9 cellular contexts compared by ENCODE assay signal in the genomic region with DNA sequence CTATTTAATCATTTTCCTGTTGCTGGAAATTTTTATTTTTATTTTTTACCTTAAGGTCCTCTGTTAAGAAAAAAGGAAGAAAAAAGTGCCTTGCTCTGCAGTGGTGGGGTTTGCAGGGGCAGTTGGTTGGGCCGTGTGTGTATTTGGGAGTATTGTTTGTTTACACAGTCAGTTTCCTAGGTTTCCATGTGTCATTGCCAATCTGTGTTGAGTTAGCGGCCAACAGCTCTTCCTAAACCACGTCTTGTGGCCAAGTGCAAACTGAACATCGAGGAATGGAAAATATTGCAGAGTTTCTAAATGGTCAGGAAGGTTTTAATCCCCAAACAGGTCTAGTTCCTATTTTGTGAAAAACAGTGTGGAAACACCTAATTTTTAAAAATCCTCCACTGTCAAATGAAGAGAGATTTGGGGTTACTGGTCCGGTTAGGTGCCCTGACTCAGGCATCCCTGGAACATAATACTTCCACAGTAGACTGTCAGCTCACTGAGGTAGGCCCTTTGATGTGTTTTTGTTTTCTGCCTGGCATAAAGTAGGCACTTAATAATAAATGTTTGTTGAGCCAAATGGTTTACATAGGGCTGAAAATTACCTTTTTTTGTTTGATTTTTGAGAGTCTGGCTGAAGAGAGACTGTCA. TPM values are rescaled to one million over a fixed set of nuclear protein-coding genes. Genes with fewer than 3 reads are reported as not detected.
DNase-seq lines count a peak whose midpoint lies in the region; ATAC-seq and TF ChIP-seq lines count a peak whose summit lies in the region.
"Had no signal": no experiment of that assay in that cellular context is flagged by ENCODE, and none has a peak within 500 bp of the region (broad histone marks: within the 10 kb centered on the region; RNA-seq: fewer than 3 reads in every experiment).

No MANE protein-coding gene starts in this region.

- WGBS in gastroesophageal sphincter (ENCODE audit: low coverage in 1 of 2), 2 donors, result 7 to 10% methylated on average over 3 to 4 of the region's 5 CpGs

- peak overlapping the region; percentile 32 for H3K27ac ChIP-seq in HL-60 (replicated peaks)
- peak overlapping the region; percentile 85 to 98 (median 92) for H3K27ac ChIP-seq in gastroesophageal sphincter

- peaks cover 48 to 100% (median 72%) of the 10 kb centered on the region in 3 donors for H3K4me1 ChIP-seq in gastroesophageal sphincter

- no peak for TF ChIP-seq EP300 in gastroesophageal sphincter (IDR thresholded peaks at IDR 0.05)

- no peak for TF ChIP-seq POLR2A in gastroesophageal sphincter (IDR thresholded peaks at IDR 0.05)

- no peaks in the 10 kb centered on the region for H3K36me3 ChIP-seq in gastroesophageal sphincter

- no peaks in the 10 kb centered on the region for H3K9me3 ChIP-seq in gastroesophageal sphincter

- H3K4me3 ChIP-seq in HL-60 (replicated peaks; ENCODE audit: insufficient read depth, low read length) (no peak overlapping the region), gastroesophageal sphincter (no peak overlapping the region)

- ATAC-seq in gastroesophageal sphincter (peak; percentile 66), HG03039 (IDR thresholded peaks at IDR 0.05; ENCODE audit: unreplicated experiment) (no peak), GM18858 (IDR thresholded peaks at IDR 0.05; ENCODE audit: unreplicated experiment) (no peak)

- H3K27me3 ChIP-seq in HL-60 (ENCODE audit: insufficient read depth, poor library complexity, severe bottlenecking) (no peaks in the 10 kb centered on the region), gastroesophageal sphincter (no peaks in the 10 kb centered on the region)

- no peak for TF ChIP-seq CTCF in HL-60 (IDR thresholded peaks at IDR 0.05; ENCODE audit: insufficient read depth, low read length)
- TF ChIP-seq CTCF in gastroesophageal sphincter (IDR thresholded peaks at IDR 0.05), result no peak

- DNase-seq in HL-60 (ENCODE audit: low read depth in 1 of 2, low spot score in 1 of 2) (peak; percentile 16 to 26), RKO (ENCODE audit: low spot score) (peak; percentile 0), smooth muscle cell of the brain vasculature (ENCODE audit: low read depth, low spot score) (peak; percentile 47), ureter (ENCODE audit: low spot score) (no peak), AML-193 (lab: John Stamatoyannopoulos, UW) (no peak)
- DNase-seq: NCI-H524 treated with DMSO at 0.1 percent for 48 hours had no signal

RNA-seq across cellular contexts. Expression of a gene that starts 37.0 kb away (rescaled TPM):
- total RNA-seq in gastroesophageal sphincter, result 100 to 1,000 TPM in 3 of 4 donors, 10 to 100 TPM in 1; 96.5 to 192 (median 140) TPM
- 46.3 TPM for total RNA-seq in ureter

Comparison
In these comparisons a context has a peak if more than half of its experiments do, and no peak if none do; other contexts are left out.
1. DNase-seq: peak in HL-60 (2 of 2), RKO (single experiment) and smooth muscle cell of the brain vasculature (single experiment); none in ureter (single experiment) and AML-193 (0 of 2).